ENCODE assay signal across 9 cellular contexts in genomic region chr3:128076465-128076782, GRCh38. TPM values are rescaled to one million over a fixed set of nuclear protein-coding genes. Genes with fewer than 3 reads are reported as not detected.
DNase-seq lines count a peak whose midpoint lies in the region; ATAC-seq and TF ChIP-seq lines count a peak whose summit lies in the region.
"Had no signal": no experiment of that assay in that cellular context is flagged by ENCODE, and none has a peak within 500 bp of the region (broad histone marks: within the 10 kb centered on the region; RNA-seq: fewer than 3 reads in every experiment).

No MANE protein-coding gene starts in this region.

- no peak for ATAC-seq in activated naive CD8-positive, alpha-beta T cell treated with anti-CD3 and anti-CD28 coated beads, Interleukin-2, amount 10 ng/mL, durations not matched to agents 7 days and 5 days (ENCODE audit: low read depth)
- ATAC-seq in GM18858 (IDR thresholded peaks at IDR 0.05; ENCODE audit: unreplicated experiment) (no peak), HG03097 (IDR thresholded peaks at IDR 0.05; ENCODE audit: low FRiP score, unreplicated experiment) (no peak)

- TF ChIP-seq CTCF in right atrium auricular region (IDR thresholded peaks at IDR 0.05) = no peak
- no peak for TF ChIP-seq CTCF in progenitor cell of endocrine pancreas (IDR thresholded peaks at IDR 0.05; ENCODE audit: unreplicated experiment)

- peaks cover 23% of the 10 kb centered on the region for H3K36me3 ChIP-seq in right atrium auricular region

- H3K27me3 Mint-ChIP-seq in activated naive CD8-positive, alpha-beta T cell treated with anti-CD3 and anti-CD28 coated beads, Interleukin-2, amount 10 ng/mL, durations not matched to agents 7 days and 5 days = no peaks in the 10 kb centered on the region
- H3K27me3 Mint-ChIP-seq in progenitor cell of endocrine pancreas = peaks cover 20% of the 10 kb centered on the region

- no peak overlapping the region for H3K27ac Mint-ChIP-seq in activated naive CD8-positive, alpha-beta T cell treated with anti-CD3 and anti-CD28 coated beads, Interleukin-2, amount 10 ng/mL, durations not matched to agents 7 days and 5 days
- no peak overlapping the region for H3K27ac Mint-ChIP-seq in progenitor cell of endocrine pancreas

- no peaks in the 10 kb centered on the region for H3K27me3 ChIP-seq in right atrium auricular region

- peaks cover 1% of the 10 kb centered on the region for H3K36me3 Mint-ChIP-seq in activated naive CD8-positive, alpha-beta T cell treated with anti-CD3 and anti-CD28 coated beads, Interleukin-2, amount 10 ng/mL, durations not matched to agents 7 days and 5 days
- H3K36me3 Mint-ChIP-seq in progenitor cell of endocrine pancreas (ENCODE audit: insufficient read depth) = peaks cover 16% of the 10 kb centered on the region

- POLR2A ChIA-PET in activated naive CD8-positive, alpha-beta T cell treated with anti-CD3 and anti-CD28 coated beads, Interleukin-2, amount 10 ng/mL, durations not matched to agents 7 days and 5 days (lab: Charles Lee) = no interaction called here

- peaks cover 2% of the 10 kb centered on the region for H3K4me1 Mint-ChIP-seq in activated naive CD8-positive, alpha-beta T cell treated with anti-CD3 and anti-CD28 coated beads, Interleukin-2, amount 10 ng/mL, durations not matched to agents 7 days and 5 days
- H3K4me1 Mint-ChIP-seq in progenitor cell of endocrine pancreas (ENCODE audit: low read depth) = peaks cover 5% of the 10 kb centered on the region

- peak overlapping the region; percentile 22 for H3K4me3 Mint-ChIP-seq in activated naive CD8-positive, alpha-beta T cell treated with anti-CD3 and anti-CD28 coated beads, Interleukin-2, amount 10 ng/mL, durations not matched to agents 7 days and 5 days
- peak overlapping the region; percentile 50 for H3K4me3 Mint-ChIP-seq in progenitor cell of endocrine pancreas (ENCODE audit: low read depth)

- peak overlapping the region; percentile 32 to 53 for H3K4me3 ChIP-seq in right atrium auricular region

- H3K9me3 Mint-ChIP-seq in activated naive CD8-positive, alpha-beta T cell treated with anti-CD3 and anti-CD28 coated beads, Interleukin-2, amount 10 ng/mL, durations not matched to agents 7 days and 5 days = no peaks in the 10 kb centered on the region
- no peaks in the 10 kb centered on the region for H3K9me3 Mint-ChIP-seq in progenitor cell of endocrine pancreas (ENCODE audit: low read depth)

- no peaks in the 10 kb centered on the region for H3K9me3 ChIP-seq in right atrium auricular region

- H3K27ac ChIP-seq in right atrium auricular region = peak overlapping the region; percentile 78

- peaks cover 0 to 61% of the 10 kb centered on the region in 2 donors for H3K4me1 ChIP-seq in right atrium auricular region

- DNase-seq in ELF-1 (ENCODE audit: low read depth, low spot score) (peak; percentile 39), right atrium auricular region (ENCODE audit: low spot score) (no peak), progenitor cell of endocrine pancreas (ENCODE audit: low spot score, unreplicated experiment) (no peak), SW 1271 (lab: John Stamatoyannopoulos, UW) (no peak), NCI-H524 (lab: John Stamatoyannopoulos, UW) (no peak)
- no peak for DNase-seq in activated naive CD8-positive, alpha-beta T cell treated with anti-CD3 and anti-CD28 coated beads, Interleukin-2, amount 10 ng/mL, durations not matched to agents 7 days and 5 days
- DNase-seq: EL had no signal

RNA-seq across cellular contexts. Expression of gene SEC61A1, which starts 24.2 kb away (rescaled TPM):
- 100 to 1,000 TPM; 119 to 126 TPM for total RNA-seq in activated naive CD8-positive, alpha-beta T cell treated with anti-CD3 and anti-CD28 coated beads, Interleukin-2, amount 10 ng/mL, durations not matched to agents 7 days and 5 days
- total RNA-seq in right atrium auricular region (100 to 1,000 TPM in 1 of 2 donors, 10 to 100 TPM in 1; 74.5 to 109 TPM), progenitor cell of endocrine pancreas (171 and 176 TPM in 2 replicates)

RNA-seq across cellular contexts. Expression of gene RUVBL1, which starts 47.2 kb away (rescaled TPM):
- 10 to 100 TPM; 37.0 to 37.2 TPM for total RNA-seq in activated naive CD8-positive, alpha-beta T cell treated with anti-CD3 and anti-CD28 coated beads, Interleukin-2, amount 10 ng/mL, durations not matched to agents 7 days and 5 days
- 10 to 100 TPM; 20.9 to 31.0 TPM for total RNA-seq in right atrium auricular region
- 51.3 and 53.6 TPM in 2 replicates for total RNA-seq in progenitor cell of endocrine pancreas
